Comparison of ENCODE assay signal across 16 cellular contexts in the genomic region with DNA sequence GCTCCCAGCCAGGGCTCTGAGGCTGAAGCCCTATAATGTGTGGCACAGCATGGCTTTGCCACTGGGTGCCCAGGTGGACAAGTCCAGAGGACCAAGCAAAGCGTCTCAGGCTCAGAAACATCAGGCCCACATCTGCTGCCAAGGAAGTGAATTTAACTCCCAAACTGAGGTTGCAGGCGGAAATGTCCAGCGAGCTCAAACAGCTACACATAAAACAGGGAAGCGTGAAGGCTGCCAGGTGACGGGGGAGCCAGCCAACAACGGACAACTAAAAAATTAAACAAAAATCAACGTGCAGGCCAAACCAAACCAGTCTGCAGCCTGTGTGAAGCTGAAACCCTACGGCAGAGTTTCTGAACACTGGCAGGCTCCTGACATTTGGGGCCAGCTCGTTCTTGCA. TPM values are rescaled to one million over a fixed set of nuclear protein-coding genes. Genes with fewer than 3 reads are reported as not detected.
DNase-seq lines count a peak whose midpoint lies in the region; ATAC-seq and TF ChIP-seq lines count a peak whose summit lies in the region.
"Had no signal": no experiment of that assay in that cellular context is flagged by ENCODE, and none has a peak within 500 bp of the region (broad histone marks: within the 10 kb centered on the region; RNA-seq: fewer than 3 reads in every experiment).

No MANE protein-coding gene starts in this region.

- TF ChIP-seq EP300 in suprapubic skin (IDR thresholded peaks at IDR 0.05), result no peak

- CTCF ChIA-PET in activated CD8-positive, alpha-beta T cell treated with anti-CD3 and anti-CD28 coated beads for 36 hours (lab: Charles Lee), result interaction anchor here (0.9 to 1.3 kb wide), 3 partner anchors 10 to 99 kb away, joined by 3 to 5 read pairs (median 3); no protein-coding TSS in a partner anchor
- CTCF ChIA-PET in activated CD8-positive, alpha-beta T cell treated with anti-CD3 and anti-CD28 coated beads, Interleukin-2, amount 10 ng/mL, durations not matched to agents 7 days and 5 days (lab: Charles Lee), result interaction anchor here (1.9 to 3.5 kb wide), 3 partner anchors 9 to 99 kb away, joined by 6 to 27 read pairs (median 11); no protein-coding TSS in a partner anchor

- no peak for DNase-seq in activated CD8-positive, alpha-beta T cell treated with anti-CD3 and anti-CD28 coated beads for 36 hours
- no peak for DNase-seq in activated CD8-positive, alpha-beta T cell treated with anti-CD3 and anti-CD28 coated beads, Interleukin-2, amount 10 ng/mL, durations not matched to agents 7 days and 5 days
- peak; percentile 27 for DNase-seq in left kidney (ENCODE audit: low read depth, low spot score)
- DNase-seq in suprapubic skin (ENCODE audit: low spot score in 2 of 2), result no peak
- no peak for DNase-seq in HFFc6
- no peak for DNase-seq in glutamatergic neuron
- DNase-seq: activated naive CD4-positive, alpha-beta T cell treated with anti-CD3 and anti-CD28 coated beads, Interleukin-2, amount 50 U/mL, for 16 hours; KG1; NCI-H1436 treated with DMSO at 0.1 percent for 48 hours; PC-9 had no signal

- H3K27me3 Mint-ChIP-seq in activated CD8-positive, alpha-beta T cell treated with anti-CD3 and anti-CD28 coated beads for 36 hours, result no peaks in the 10 kb centered on the region
- H3K27me3 Mint-ChIP-seq in activated CD8-positive, alpha-beta T cell treated with anti-CD3 and anti-CD28 coated beads, Interleukin-2, amount 10 ng/mL, durations not matched to agents 7 days and 5 days (ENCODE audit: low read depth), result no peaks in the 10 kb centered on the region
- H3K27me3 Mint-ChIP-seq in HFFc6 (ENCODE audit: insufficient read depth) (no peaks in the 10 kb centered on the region; the same call in 1 of the 2 replicates), glutamatergic neuron (ENCODE audit: unreplicated experiment) (no peaks in the 10 kb centered on the region)
- H3K27me3 Mint-ChIP-seq: central memory CD8-positive, alpha-beta T cell had no signal

- ATAC-seq in activated CD8-positive, alpha-beta T cell treated with anti-CD3 and anti-CD28 coated beads for 36 hours, result no peak
- ATAC-seq in activated CD8-positive, alpha-beta T cell treated with anti-CD3 and anti-CD28 coated beads, Interleukin-2, amount 10 ng/mL, durations not matched to agents 7 days and 5 days, result no peak
- no peak for ATAC-seq in GM21526 (IDR thresholded peaks at IDR 0.05; ENCODE audit: low FRiP score, unreplicated experiment)

- peaks cover 21% of the 10 kb centered on the region for H3K4me1 ChIP-seq in suprapubic skin

- intact Hi-C loops in activated CD8-positive, alpha-beta T cell treated with anti-CD3 and anti-CD28 coated beads for 36 hours (cut with micrococcal nuclease), result no loop called here

- no peak overlapping the region for H3K4me3 ChIP-seq in suprapubic skin
- H3K4me3 ChIP-seq: PC-9 had no signal

- no peaks in the 10 kb centered on the region for H3K36me3 ChIP-seq in suprapubic skin

- WGBS in suprapubic skin, result 88% methylated on average over 9 of the region's 9 CpGs

- no peaks in the 10 kb centered on the region for H3K9me3 ChIP-seq in suprapubic skin

- H3K27ac Mint-ChIP-seq in activated CD8-positive, alpha-beta T cell treated with anti-CD3 and anti-CD28 coated beads for 36 hours, result no peak overlapping the region
- no peak overlapping the region for H3K27ac Mint-ChIP-seq in activated CD8-positive, alpha-beta T cell treated with anti-CD3 and anti-CD28 coated beads, Interleukin-2, amount 10 ng/mL, durations not matched to agents 7 days and 5 days
- H3K27ac Mint-ChIP-seq in HFFc6 (no peak overlapping the region), glutamatergic neuron (ENCODE audit: unreplicated experiment) (no peak overlapping the region)

- no peaks in the 10 kb centered on the region for H3K9me3 Mint-ChIP-seq in activated CD8-positive, alpha-beta T cell treated with anti-CD3 and anti-CD28 coated beads for 36 hours
- H3K9me3 Mint-ChIP-seq in activated CD8-positive, alpha-beta T cell treated with anti-CD3 and anti-CD28 coated beads, Interleukin-2, amount 10 ng/mL, durations not matched to agents 7 days and 5 days (ENCODE audit: insufficient read depth), result no peaks in the 10 kb centered on the region
- H3K9me3 Mint-ChIP-seq in HFFc6 (no peaks in the 10 kb centered on the region; the same call in 1 of the 2 replicates), glutamatergic neuron (ENCODE audit: unreplicated experiment) (no peaks in the 10 kb centered on the region)
- H3K9me3 Mint-ChIP-seq: central memory CD8-positive, alpha-beta T cell had no signal

- peaks cover 55% of the 10 kb centered on the region for H3K36me3 Mint-ChIP-seq in activated CD8-positive, alpha-beta T cell treated with anti-CD3 and anti-CD28 coated beads for 36 hours (ENCODE audit: low read depth)
- peaks cover 43% of the 10 kb centered on the region for H3K36me3 Mint-ChIP-seq in activated CD8-positive, alpha-beta T cell treated with anti-CD3 and anti-CD28 coated beads, Interleukin-2, amount 10 ng/mL, durations not matched to agents 7 days and 5 days (ENCODE audit: low read depth)
- H3K36me3 Mint-ChIP-seq in HFFc6 (ENCODE audit: low read depth) (peaks cover 19% of the 10 kb centered on the region), glutamatergic neuron (ENCODE audit: unreplicated experiment) (no peaks in the 10 kb centered on the region)

- no peak for TF ChIP-seq POLR2A in suprapubic skin (IDR thresholded peaks at IDR 0.05)

- peak overlapping the region; percentile 22 for H3K4me3 Mint-ChIP-seq in activated CD8-positive, alpha-beta T cell treated with anti-CD3 and anti-CD28 coated beads for 36 hours
- H3K4me3 Mint-ChIP-seq in activated CD8-positive, alpha-beta T cell treated with anti-CD3 and anti-CD28 coated beads, Interleukin-2, amount 10 ng/mL, durations not matched to agents 7 days and 5 days, result no peak overlapping the region
- H3K4me3 Mint-ChIP-seq in HFFc6 (no peak overlapping the region), glutamatergic neuron (ENCODE audit: unreplicated experiment) (no peak overlapping the region)

- TF ChIP-seq CTCF in activated CD8-positive, alpha-beta T cell treated with anti-CD3 and anti-CD28 coated beads for 36 hours (IDR thresholded peaks at IDR 0.05), result no peak
- TF ChIP-seq CTCF in VCaP (conservative IDR thresholded peaks at IDR 0.05), result no peak
- TF ChIP-seq CTCF in suprapubic skin (IDR thresholded peaks at IDR 0.05), result no peak
- no peak for TF ChIP-seq CTCF in HFFc6 (IDR thresholded peaks at IDR 0.05)
- no peak for TF ChIP-seq CTCF in glutamatergic neuron (IDR thresholded peaks at IDR 0.05; ENCODE audit: partially characterized antibody, unreplicated experiment)

- POLR2A ChIA-PET in activated CD8-positive, alpha-beta T cell treated with anti-CD3 and anti-CD28 coated beads for 36 hours (lab: Charles Lee), result interaction anchor here (1.0 to 6.6 kb wide), 4 partner anchors 9 to 65 kb away, joined by 3 to 100 read pairs (median 4); partner anchors contain the start of gene SYNGR2
- POLR2A ChIA-PET in activated CD8-positive, alpha-beta T cell treated with anti-CD3 and anti-CD28 coated beads, Interleukin-2, amount 10 ng/mL, durations not matched to agents 7 days and 5 days (lab: Charles Lee), result interaction anchor here (0.6 to 1.1 kb wide), 3 partner anchors 20 to 70 kb away, joined by 3 to 4 read pairs (median 3); no protein-coding TSS in a partner anchor

- peak overlapping the region; percentile 96 for H3K27ac ChIP-seq in VCaP
- H3K27ac ChIP-seq in suprapubic skin, result peak overlapping the region; percentile 26
- H3K27ac ChIP-seq: PC-9 had no signal

- H3K4me1 Mint-ChIP-seq in activated CD8-positive, alpha-beta T cell treated with anti-CD3 and anti-CD28 coated beads for 36 hours (ENCODE audit: low read depth), result peaks cover 35% of the 10 kb centered on the region
- H3K4me1 Mint-ChIP-seq in activated CD8-positive, alpha-beta T cell treated with anti-CD3 and anti-CD28 coated beads, Interleukin-2, amount 10 ng/mL, durations not matched to agents 7 days and 5 days (ENCODE audit: low read depth), result peaks cover 55% of the 10 kb centered on the region
- H3K4me1 Mint-ChIP-seq in HFFc6 (ENCODE audit: low read depth) (peaks cover 50% of the 10 kb centered on the region), glutamatergic neuron (ENCODE audit: low read depth, unreplicated experiment) (no peaks in the 10 kb centered on the region)

- H3K27me3 ChIP-seq in suprapubic skin, result no peaks in the 10 kb centered on the region

RNA-seq across cellular contexts. Expression of gene TK1, which starts 2.5 kb away (rescaled TPM):
- 100 to 1,000 TPM; 175 to 179 TPM for total RNA-seq in activated CD8-positive, alpha-beta T cell treated with anti-CD3 and anti-CD28 coated beads for 36 hours
- 100 to 1,000 TPM; 139 to 142 TPM for total RNA-seq in activated CD8-positive, alpha-beta T cell treated with anti-CD3 and anti-CD28 coated beads, Interleukin-2, amount 10 ng/mL, durations not matched to agents 7 days and 5 days
- total RNA-seq in suprapubic skin (1 to 10 TPM; 1.0 to 9.1 (median 7.0) TPM), glutamatergic neuron (ENCODE audit: unreplicated experiment) (2.5 TPM)
- total RNA-seq in HFFc6 (2021; fragmentation: NEBNext Ultra II Directional; extraction: Animal tissue kit (Norgen Biotek cat#: 25700)), result 100 to 1,000 TPM in 4 of 6 experiments, 10 to 100 TPM in 2; 75.8 to 145 (median 136) TPM

RNA-seq across cellular contexts. Expression of gene AFMID, which starts 2.9 kb away (rescaled TPM):
- 10 to 100 TPM; 20.8 to 27.9 TPM for total RNA-seq in activated CD8-positive, alpha-beta T cell treated with anti-CD3 and anti-CD28 coated beads for 36 hours
- total RNA-seq in activated CD8-positive, alpha-beta T cell treated with anti-CD3 and anti-CD28 coated beads, Interleukin-2, amount 10 ng/mL, durations not matched to agents 7 days and 5 days, result 10 to 100 TPM; 17.7 to 20.7 TPM
- 10 to 100 TPM; 43.9 to 78.3 (median 66.1) TPM for total RNA-seq in suprapubic skin
- 10 to 100 TPM; 23.0 to 32.9 (median 26.2) TPM for total RNA-seq in HFFc6 (2021; fragmentation: NEBNext Ultra II Directional; extraction: Animal tissue kit (Norgen Biotek cat#: 25700))
- total RNA-seq in glutamatergic neuron (ENCODE audit: unreplicated experiment), result 29.9 TPM

RNA-seq across cellular contexts. Expression of gene SYNGR2, which starts 15.9 kb away (rescaled TPM):
- total RNA-seq in activated CD8-positive, alpha-beta T cell treated with anti-CD3 and anti-CD28 coated beads for 36 hours, result 10 to 100 TPM; 92.6 to 95.1 TPM
- 10 to 100 TPM; 41.1 to 44.3 TPM for total RNA-seq in activated CD8-positive, alpha-beta T cell treated with anti-CD3 and anti-CD28 coated beads, Interleukin-2, amount 10 ng/mL, durations not matched to agents 7 days and 5 days
- total RNA-seq in suprapubic skin (100 to 1,000 TPM; 127 to 139 (median 133) TPM), glutamatergic neuron (ENCODE audit: unreplicated experiment) (3.2 TPM)
- 100 to 1,000 TPM in 1 of 6 experiments, 10 to 100 TPM in 5; 44.6 to 104 (median 54.7) TPM for total RNA-seq in HFFc6 (2021; fragmentation: NEBNext Ultra II Directional; extraction: Animal tissue kit (Norgen Biotek cat#: 25700))

RNA-seq across cellular contexts. Expression of gene BIRC5, which starts 29.7 kb away (rescaled TPM):
- 10 to 100 TPM; 90.6 to 93.7 TPM for total RNA-seq in activated CD8-positive, alpha-beta T cell treated with anti-CD3 and anti-CD28 coated beads for 36 hours
- 100 to 1,000 TPM; 108 to 114 TPM for total RNA-seq in activated CD8-positive, alpha-beta T cell treated with anti-CD3 and anti-CD28 coated beads, Interleukin-2, amount 10 ng/mL, durations not matched to agents 7 days and 5 days
- total RNA-seq in suprapubic skin (1 to 10 TPM; 3.7 to 9.6 (median 5.5) TPM), glutamatergic neuron (ENCODE audit: unreplicated experiment) (14.5 TPM)
- 10 to 100 TPM; 41.8 to 89.7 (median 83.3) TPM for total RNA-seq in HFFc6 (2021; fragmentation: NEBNext Ultra II Directional; extraction: Animal tissue kit (Norgen Biotek cat#: 25700))

RNA-seq across cellular contexts. Expression of gene C17orf99, which starts 38.1 kb away (rescaled TPM):
- under 1 TPM in 1 of 2 experiments, not detected in 1; 0.51 TPM for total RNA-seq in activated CD8-positive, alpha-beta T cell treated with anti-CD3 and anti-CD28 coated beads for 36 hours
- total RNA-seq in activated CD8-positive, alpha-beta T cell treated with anti-CD3 and anti-CD28 coated beads, Interleukin-2, amount 10 ng/mL, durations not matched to agents 7 days and 5 days, result not detected
- total RNA-seq in suprapubic skin (1 to 10 TPM in 3 of 4 donors, not detected in 1; 1.4 to 2.7 (median 2.1) TPM), glutamatergic neuron (ENCODE audit: unreplicated experiment) (not detected)
- not detected for total RNA-seq in HFFc6 (2021; fragmentation: NEBNext Ultra II Directional; extraction: Animal tissue kit (Norgen Biotek cat#: 25700))
- total RNA-seq: activated CD8-positive, alpha-beta memory T cell treated with anti-CD3 and anti-CD28 coated beads for 36 hours; G401; PC-9; posterior vena cava had no signal

Comparison
In these comparisons a context has a peak if more than half of its experiments do, and no peak if none do; other contexts are left out.
1. RNA of gene TK1, which starts 2.5 kb away (total RNA-seq): 175 to 179 TPM in activated CD8-positive, alpha-beta T cell treated with anti-CD3 and anti-CD28 coated beads for 36 hours, 139 to 142 TPM in activated CD8-positive, alpha-beta T cell treated with anti-CD3 and anti-CD28 coated beads, Interleukin-2, amount 10 ng/mL, durations not matched to agents 7 days and 5 days and 75.8 to 145 TPM in HFFc6; 1.0 to 9.1 TPM in suprapubic skin and 2.5 TPM in glutamatergic neuron (single experiment); every median in the first group is over 4 times any median in the second.
2. RNA of gene SYNGR2, which starts 15.9 kb away (total RNA-seq): 127 to 139 TPM in suprapubic skin, 92.6 to 95.1 TPM in activated CD8-positive, alpha-beta T cell treated with anti-CD3 and anti-CD28 coated beads for 36 hours, 44.6 to 104 TPM in HFFc6 and 41.1 to 44.3 TPM in activated CD8-positive, alpha-beta T cell treated with anti-CD3 and anti-CD28 coated beads, Interleukin-2, amount 10 ng/mL, durations not matched to agents 7 days and 5 days; 3.2 TPM in glutamatergic neuron (single experiment); every median in the first group is over 10 times any median in the second.